ENCODE assay signal across 17 cellular contexts in genomic region chr14:100881211-100882025, GRCh38. TPM values are rescaled to one million over a fixed set of nuclear protein-coding genes. Genes with fewer than 3 reads are reported as not detected.
DNase-seq lines count a peak whose midpoint lies in the region; ATAC-seq, FAIRE-seq and TF ChIP-seq lines count a peak whose summit lies in the region.
"Had no signal": no experiment of that assay in that cellular context is flagged by ENCODE, and none has a peak within 500 bp of the region (broad histone marks: within the 10 kb centered on the region; RNA-seq: fewer than 3 reads in every experiment).

No MANE protein-coding gene starts in this region.

- H3K36me3 Mint-ChIP-seq in CD14-positive monocyte, result no peaks in the 10 kb centered on the region

- H3K27me3 ChIP-seq in right atrium auricular region (no peaks in the 10 kb centered on the region), spleen (replicated peaks in 1 of 7) (peaks cover 0 to 19% (median 0%) of the 10 kb centered on the region in 7 donors)

- intact Hi-C loops in Right ventricle myocardium inferior (cut with DNase I) (no loop called here), CD14-positive monocyte (cut with micrococcal nuclease) (no loop called here), kidney (cut with DNase I) (no loop called here), spleen (cut with DNase I; ENCODE audit: low total_unique reads) (no loop called here)

- DNase-seq in Right ventricle myocardium inferior (ENCODE audit: missing footprints), result peak; percentile 41
- DNase-seq in right atrium auricular region (ENCODE audit: low spot score), result no peak
- peak; percentile 26 for DNase-seq in CD14-positive monocyte (ENCODE audit: low spot score)
- DNase-seq in kidney, result peak; percentile 58
- DNase-seq in spleen, result peak; percentile 55
- DNase-seq in NCI-H1048 (lab: John Stamatoyannopoulos, UW), result no peak
- DNase-seq in NCI-H748 treated with DMSO at 0.1 percent for 48 hours (lab: John Stamatoyannopoulos, UW), result no peak
- DNase-seq: DMS53, GF-D8, GM23248 had no signal

- no peak overlapping the region for H3K9ac ChIP-seq in kidney (ENCODE audit: low read length in 2 of 2)
- H3K9ac ChIP-seq: GM23248 had no signal

- no peaks in the 10 kb centered on the region for H3K4me1 Mint-ChIP-seq in CD14-positive monocyte

- peaks cover 13 to 36% (median 21%) of the 10 kb centered on the region in 7 donors for H3K9me3 Mint-ChIP-seq in CD14-positive monocyte

- peaks cover 0 to 5% (median 4%) of the 10 kb centered on the region in 3 donors for H3K27me3 Mint-ChIP-seq in CD14-positive monocyte (ENCODE audit: low read depth in 3 of 3)

- FAIRE-seq in kidney (lab: Jason Lieb, UNC), result no peak
- FAIRE-seq: GM19239, H54, HTR-8/SVneo had no signal

- H3K4me1 ChIP-seq in right atrium auricular region (no peaks in the 10 kb centered on the region), kidney (ENCODE audit: control insufficient read depth in 1 of 2, insufficient read depth in 1 of 2, low read depth in 1 of 2, low read length in 2 of 2) (no peaks in the 10 kb centered on the region), spleen (no peaks in the 10 kb centered on the region)

- no peak for TF ChIP-seq CTCF in right atrium auricular region (IDR thresholded peaks at IDR 0.05)
- TF ChIP-seq CTCF in CD14-positive monocyte (IDR thresholded peaks at IDR 0.05), result no peak
- TF ChIP-seq CTCF in kidney (IDR thresholded peaks at IDR 0.05; ENCODE audit: borderline replicate concordance, extremely low read depth, insufficient read depth), result no peak
- TF ChIP-seq CTCF in spleen (IDR thresholded peaks at IDR 0.05 in 8 of 11, conservative IDR thresholded peaks at IDR 0.05 in 3 of 11), result no peak

- ATAC-seq in Right ventricle myocardium inferior (no peak), GM21381 (IDR thresholded peaks at IDR 0.05; ENCODE audit: unreplicated experiment) (no peak)
- ATAC-seq: HCT116 had no signal

- no peak for TF ChIP-seq POLR2A in spleen (IDR thresholded peaks at IDR 0.05)

- H3K4me3 ChIP-seq in right atrium auricular region (no peak overlapping the region), kidney (ENCODE audit: low read length in 2 of 2) (no peak overlapping the region), spleen (no peak overlapping the region)
- H3K4me3 ChIP-seq: GM23248 had no signal

- H3K27ac ChIP-seq in right atrium auricular region (no peak overlapping the region), kidney (ENCODE audit: low read depth in 2 of 2, low read length in 2 of 2) (no peak overlapping the region), spleen (no peak overlapping the region)
- H3K27ac ChIP-seq: 22Rv1, GM23248 had no signal

- no peaks in the 10 kb centered on the region for H3K9me3 ChIP-seq in right atrium auricular region
- peaks cover 0 to 3% of the 10 kb centered on the region in 2 donors for H3K9me3 ChIP-seq in kidney (ENCODE audit: control insufficient read depth in 1 of 2, low read length in 2 of 2)
- peaks cover 0 to 23% (median 0%) of the 10 kb centered on the region in 8 donors for H3K9me3 ChIP-seq in spleen

- peak overlapping the region in 1 of 2 donors; percentile 37 for H3K4me3 Mint-ChIP-seq in CD14-positive monocyte

- whole genome bisulfite sequencing in spleen, 5 donors, result 92 to 96% (median 95%) methylated on average over 27 to 38 of the region's 38 CpGs

- no peak overlapping the region for H3K27ac Mint-ChIP-seq in CD14-positive monocyte

- H3K36me3 ChIP-seq in right atrium auricular region, result no peaks in the 10 kb centered on the region
- H3K36me3 ChIP-seq in kidney (ENCODE audit: control insufficient read depth in 1 of 2, insufficient read depth in 2 of 2, low read length in 2 of 2), result no peaks in the 10 kb centered on the region
- H3K36me3 ChIP-seq in spleen, result peaks cover 0 to 17% (median 0%) of the 10 kb centered on the region in 6 donors

RNA-seq across cellular contexts. Expression of gene RTL1, which starts 22.1 kb away (rescaled TPM):
- total RNA-seq in Right ventricle myocardium inferior, result not detected
- total RNA-seq in right atrium auricular region, result not detected
- polyA plus RNA-seq in CD14-positive monocyte, result not detected
- total RNA-seq in kidney, result not detected
- not detected for polyA plus RNA-seq in kidney (ENCODE audit: insufficient read depth, low read depth, low replicate concordance)
- total RNA-seq in spleen, result not detected
- polyA plus RNA-seq in spleen, result under 1 TPM in 1 of 3 donors, not detected in 2; under 0.01 TPM
- total RNA-seq: GM23248 had no signal
- polyA plus RNA-seq: BJ had no signal

RNA-seq across cellular contexts. Expression of gene MEG3, which starts 55.5 kb away (rescaled TPM):
- total RNA-seq in Right ventricle myocardium inferior (34.8 TPM), right atrium auricular region (1 to 10 TPM; 6.5 to 9.5 TPM), kidney (24.0 TPM), spleen (100 to 1,000 TPM in 5 of 7 donors, 10 to 100 TPM in 2; 86.5 to 282 (median 174) TPM)
- polyA plus RNA-seq in CD14-positive monocyte (not detected), kidney (ENCODE audit: insufficient read depth, low read depth, low replicate concordance) (29.6 TPM), spleen (100 to 1,000 TPM in 2 of 3 donors, 10 to 100 TPM in 1; 86.6 to 763 (median 435) TPM)

Comparison
In these comparisons a context has a peak if more than half of its experiments do, and no peak if none do; other contexts are left out.
1. DNase-seq: peak in Right ventricle myocardium inferior (single experiment), CD14-positive monocyte (single experiment), kidney (single experiment) and spleen (single experiment); none in right atrium auricular region (single experiment), NCI-H1048 (single experiment) and NCI-H748 treated with DMSO at 0.1 percent for 48 hours (single experiment).